ENCODE assay signal across 15 cellular contexts in the genomic region with DNA sequence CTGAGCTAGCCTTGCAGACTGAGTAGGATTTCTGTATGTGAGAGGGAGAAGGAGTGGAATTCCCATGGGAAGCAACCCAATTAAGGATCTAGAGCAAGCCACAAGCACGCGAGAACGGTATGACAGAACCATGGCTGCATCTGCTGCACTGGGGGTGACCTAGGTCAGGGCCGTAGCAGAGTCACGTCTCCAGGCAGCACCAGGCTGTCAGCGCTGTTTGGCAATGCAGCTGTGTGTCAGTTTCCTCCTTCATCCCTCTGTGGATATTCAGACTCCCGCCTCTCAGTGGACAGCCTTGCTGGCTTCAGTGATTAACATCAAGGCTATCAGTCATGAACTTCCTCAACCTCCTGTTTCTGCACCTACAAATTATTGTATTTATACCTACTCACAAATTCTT.
DNase-seq lines count a peak whose midpoint lies in the region; ATAC-seq and TF ChIP-seq lines count a peak whose summit lies in the region.
"Had no signal": no experiment of that assay in that cellular context is flagged by ENCODE, and none has a peak within 500 bp of the region (broad histone marks: within the 10 kb centered on the region; RNA-seq: fewer than 3 reads in every experiment).

No MANE protein-coding gene starts in this region.

- H3K36me3 ChIP-seq in subcutaneous abdominal adipose tissue (ENCODE audit: control insufficient read depth in 5 of 5, insufficient read depth in 5 of 5, low read length in 5 of 5) = no peaks in the 10 kb centered on the region
- H3K36me3 ChIP-seq: MG63, suprapubic skin, WERI-Rb-1 had no signal

- ATAC-seq in left lobe of liver (peak; percentile 59), HG03432 (IDR thresholded peaks at IDR 0.05; ENCODE audit: unreplicated experiment) (no peak)
- ATAC-seq: activated T-cell treated with anti-CD3 and anti-CD28 coated beads, Interleukin-2, amount 50 U/mL, for 4 hours had no signal

- DNase-seq in NCI-H82 (lab: John Stamatoyannopoulos, UW) (peak; percentile 38), NCI-H82 treated with DMSO at 0.1 percent for 48 hours (lab: John Stamatoyannopoulos, UW; ENCODE audit: unreplicated experiment) (no peak), coronary artery (ENCODE audit: low spot score) (no peak), left lobe of liver (ENCODE audit: low spot score) (no peak), H4 (ENCODE audit: low spot score) (no peak), SIG-M5 (lab: John Stamatoyannopoulos, UW) (no peak)
- DNase-seq: activated T-cell treated with anti-CD3 and anti-CD28 coated beads, Interleukin-2, amount 50 U/mL, for 4 hours; HFFc6; MG63; nephron progenitor cell; stimulated activated CD4-positive, alpha-beta T cell treated with anti-CD3 and anti-CD28 coated beads, Interleukin-4, amount 100 ng/mL, for 4 hours; WERI-Rb-1 had no signal

- no peak for TF ChIP-seq CTCF in coronary artery (IDR thresholded peaks at IDR 0.05)

- no peak overlapping the region for H3K9ac ChIP-seq in subcutaneous abdominal adipose tissue (ENCODE audit: low read length in 5 of 5)

- peaks cover 3 to 30% (median 9%) of the 10 kb centered on the region in 5 donors for H3K4me1 ChIP-seq in subcutaneous abdominal adipose tissue (ENCODE audit: control insufficient read depth in 5 of 5, insufficient read depth in 5 of 5, low read length in 5 of 5)

- H3K27me3 ChIP-seq in subcutaneous abdominal adipose tissue (ENCODE audit: control insufficient read depth in 5 of 5, insufficient read depth in 4 of 5, low read length in 5 of 5) = no peaks in the 10 kb centered on the region
- H3K27me3 ChIP-seq: MG63, suprapubic skin had no signal

- peak overlapping the region; percentile 34 for H3K4me3 ChIP-seq in coronary artery
- peak overlapping the region in 4 of 5 donors; percentile 19 to 46 (median 34) for H3K4me3 ChIP-seq in subcutaneous abdominal adipose tissue (ENCODE audit: low read depth in 1 of 5, low read length in 5 of 5)
- H3K4me3 ChIP-seq: MG63, suprapubic skin had no signal

- peak overlapping the region in 1 of 2 donors; percentile 1 for H3K27ac ChIP-seq in coronary artery
- peak overlapping the region; percentile 58 for H3K27ac ChIP-seq in subcutaneous abdominal adipose tissue (ENCODE audit: low read depth, low read length)
- H3K27ac ChIP-seq: suprapubic skin, WERI-Rb-1 had no signal

- H3K9me3 ChIP-seq in subcutaneous abdominal adipose tissue (ENCODE audit: control insufficient read depth in 5 of 5, low read length in 5 of 5) = no peaks in the 10 kb centered on the region
- H3K9me3 ChIP-seq: MG63, suprapubic skin had no signal
